8 cellular contexts compared by ENCODE assay signal in genomic region chr11:44096360-44097188, GRCh38. TPM values are rescaled to one million over a fixed set of nuclear protein-coding genes. Genes with fewer than 3 reads are reported as not detected.
DNase-seq lines count a peak whose midpoint lies in the region; ATAC-seq and TF ChIP-seq lines count a peak whose summit lies in the region.

No MANE protein-coding gene starts in this region.

- peak overlapping the region; percentile 84 for H3K4me3 Mint-ChIP-seq in activated naive CD8-positive, alpha-beta T cell treated with anti-CD3 and anti-CD28 coated beads, Interleukin-2, amount 10 ng/mL, durations not matched to agents 7 days and 5 days
- H3K4me3 Mint-ChIP-seq in stimulated activated naive B cell treated with anti-CD40 and anti-IgM and Interleukin-4, amounts not matched to agents 10 μg/mL and 1 μg/mL and 100 μg/mL, for 72 hours = peak overlapping the region; percentile 87

- ATAC-seq in HG03460 (IDR thresholded peaks at IDR 0.05; ENCODE audit: unreplicated experiment) (peak; percentile 8), HG02938 (IDR thresholded peaks at IDR 0.05; ENCODE audit: unreplicated experiment) (no peak)
- no peak for ATAC-seq in activated naive CD8-positive, alpha-beta T cell treated with anti-CD3 and anti-CD28 coated beads, Interleukin-2, amount 10 ng/mL, durations not matched to agents 7 days and 5 days (ENCODE audit: low read depth)
- peak in 1 of 2 donors; percentile 16 for ATAC-seq in stimulated activated naive B cell treated with anti-CD40 and anti-IgM and Interleukin-4, amounts not matched to agents 10 μg/mL and 1 μg/mL and 100 μg/mL, for 72 hours (replicated peaks)

- peak overlapping the region; percentile 71 for H3K4me3 ChIP-seq in iPS-18a (ENCODE audit: low read length)

- no peak overlapping the region for H3K27ac ChIP-seq in iPS-18a (ENCODE audit: low read length)

- TF ChIP-seq CTCF in GM13976 (IDR thresholded peaks at IDR 0.05; ENCODE audit: borderline replicate concordance, control extremely low read depth, extremely low read depth, insufficient read depth, missing control alignments) = no peak

- H3K27me3 Mint-ChIP-seq in activated naive CD8-positive, alpha-beta T cell treated with anti-CD3 and anti-CD28 coated beads, Interleukin-2, amount 10 ng/mL, durations not matched to agents 7 days and 5 days = no peaks in the 10 kb centered on the region
- no peaks in the 10 kb centered on the region for H3K27me3 Mint-ChIP-seq in stimulated activated naive B cell treated with anti-CD40 and anti-IgM and Interleukin-4, amounts not matched to agents 10 μg/mL and 1 μg/mL and 100 μg/mL, for 72 hours

- H3K36me3 ChIP-seq in iPS-18a (ENCODE audit: control insufficient read depth, low read depth, low read length) = no peaks in the 10 kb centered on the region

- H3K9me3 ChIP-seq in iPS-18a (ENCODE audit: control insufficient read depth, low read depth, low read length) = no peaks in the 10 kb centered on the region

- H3K4me1 ChIP-seq in iPS-18a (ENCODE audit: control insufficient read depth, low read depth, low read length) = no peaks in the 10 kb centered on the region

- peaks cover 16% of the 10 kb centered on the region for H3K4me1 Mint-ChIP-seq in activated naive CD8-positive, alpha-beta T cell treated with anti-CD3 and anti-CD28 coated beads, Interleukin-2, amount 10 ng/mL, durations not matched to agents 7 days and 5 days
- H3K4me1 Mint-ChIP-seq in stimulated activated naive B cell treated with anti-CD40 and anti-IgM and Interleukin-4, amounts not matched to agents 10 μg/mL and 1 μg/mL and 100 μg/mL, for 72 hours = peaks cover 23 to 33% of the 10 kb centered on the region in 2 donors

- peak; percentile 60 for DNase-seq in Daoy (ENCODE audit: low read depth)
- DNase-seq in activated naive CD8-positive, alpha-beta T cell treated with anti-CD3 and anti-CD28 coated beads, Interleukin-2, amount 10 ng/mL, durations not matched to agents 7 days and 5 days = no peak
- no peak for DNase-seq in stimulated activated naive B cell treated with anti-CD40 and anti-IgM and Interleukin-4, amounts not matched to agents 10 μg/mL and 1 μg/mL and 100 μg/mL, for 72 hours
- DNase-seq in NCI-H2107 treated with DMSO at 0.1 percent for 48 hours (lab: John Stamatoyannopoulos, UW; ENCODE audit: unreplicated experiment) = no peak
- no peak for DNase-seq in GM13976 (ENCODE audit: low spot score)

- H3K36me3 Mint-ChIP-seq in activated naive CD8-positive, alpha-beta T cell treated with anti-CD3 and anti-CD28 coated beads, Interleukin-2, amount 10 ng/mL, durations not matched to agents 7 days and 5 days = peaks cover 5% of the 10 kb centered on the region
- peaks cover 8 to 14% of the 10 kb centered on the region in 2 donors for H3K36me3 Mint-ChIP-seq in stimulated activated naive B cell treated with anti-CD40 and anti-IgM and Interleukin-4, amounts not matched to agents 10 μg/mL and 1 μg/mL and 100 μg/mL, for 72 hours

- POLR2A ChIA-PET in activated naive CD8-positive, alpha-beta T cell treated with anti-CD3 and anti-CD28 coated beads, Interleukin-2, amount 10 ng/mL, durations not matched to agents 7 days and 5 days (lab: Charles Lee) = no interaction called here

- peaks cover 5% of the 10 kb centered on the region for H3K27me3 ChIP-seq in iPS-18a (ENCODE audit: control insufficient read depth, insufficient read depth, low read length)

- no peak overlapping the region for H3K9ac ChIP-seq in iPS-18a (ENCODE audit: low read length)

- H3K9me3 Mint-ChIP-seq in activated naive CD8-positive, alpha-beta T cell treated with anti-CD3 and anti-CD28 coated beads, Interleukin-2, amount 10 ng/mL, durations not matched to agents 7 days and 5 days = no peaks in the 10 kb centered on the region
- no peaks in the 10 kb centered on the region for H3K9me3 Mint-ChIP-seq in stimulated activated naive B cell treated with anti-CD40 and anti-IgM and Interleukin-4, amounts not matched to agents 10 μg/mL and 1 μg/mL and 100 μg/mL, for 72 hours

- H3K27ac Mint-ChIP-seq in activated naive CD8-positive, alpha-beta T cell treated with anti-CD3 and anti-CD28 coated beads, Interleukin-2, amount 10 ng/mL, durations not matched to agents 7 days and 5 days = no peak overlapping the region
- peak overlapping the region; percentile 42 for H3K27ac Mint-ChIP-seq in stimulated activated naive B cell treated with anti-CD40 and anti-IgM and Interleukin-4, amounts not matched to agents 10 μg/mL and 1 μg/mL and 100 μg/mL, for 72 hours

- in situ Hi-C loops in GM13976 (cut with MboI; ENCODE audit: low sequenced_read_pairs, unreplicated experiment) = loop anchor here (10.0 kb wide), 1 partner anchor 448 kb away; no protein-coding TSS in a partner anchor

RNA-seq across cellular contexts. Expression of gene EXT2, which starts 1.1 kb away (rescaled TPM):
- total RNA-seq in Daoy (2014; rRNA removed; shearing (Covaris generic)) = 76.7 and 87.0 TPM in 2 replicates
- 10 to 100 TPM; 26.3 to 28.8 TPM for total RNA-seq in activated naive CD8-positive, alpha-beta T cell treated with anti-CD3 and anti-CD28 coated beads, Interleukin-2, amount 10 ng/mL, durations not matched to agents 7 days and 5 days

RNA-seq across cellular contexts. Expression of gene ACCS, which starts 30.5 kb away (rescaled TPM):
- 0.51 and 5.2 TPM in 2 replicates for total RNA-seq in Daoy (2014; rRNA removed; shearing (Covaris generic))
- 10 to 100 TPM; 14.3 to 14.5 TPM for total RNA-seq in activated naive CD8-positive, alpha-beta T cell treated with anti-CD3 and anti-CD28 coated beads, Interleukin-2, amount 10 ng/mL, durations not matched to agents 7 days and 5 days

RNA-seq across cellular contexts. Expression of gene ACCSL, which starts 48.8 kb away (rescaled TPM):
- not detected in 2 replicates for total RNA-seq in Daoy (2014; rRNA removed; shearing (Covaris generic))
- total RNA-seq in activated naive CD8-positive, alpha-beta T cell treated with anti-CD3 and anti-CD28 coated beads, Interleukin-2, amount 10 ng/mL, durations not matched to agents 7 days and 5 days = not detected
